Comparison of ENCODE assay signal across 1 cellular context in genomic region chr15:72318408-72318942, GRCh38.
TF ChIP-seq lines count a peak whose summit lies in the region.

No MANE protein-coding gene starts in this region.

TF ChIP-seq in K562, 482 proteins besides CTCF, POLR2A, EP300 and RAD21:
- TF ChIP-seq ELF4 (CRISPR knock-in tag; IDR thresholded peaks at IDR 0.05) (0 out of 2 replicates have a peak, but pooled peaks have one; percentile 26), ZNF766 (CRISPR knock-in tag; conservative IDR thresholded peaks at IDR 0.05) (peak; percentile 54; the same call in 1 of the 2 replicates), FOXK2 (conservative IDR thresholded peaks at IDR 0.05 in 1 of 2, IDR thresholded peaks at IDR 0.05 in 1 of 2; ENCODE audit: low read depth in 2 of 2) (peak; percentile 74 to 75; a peak in 2 of 4 replicates), XRCC4 (IDR thresholded peaks at IDR 0.05; ENCODE audit: extremely low read depth, insufficient read depth, insufficient read length) (no peak), ERF (CRISPR knock-in tag; IDR thresholded peaks at IDR 0.05) (no peak), FOXA3 (CRISPR knock-in tag; conservative IDR thresholded peaks at IDR 0.05 in 1 of 2, IDR thresholded peaks at IDR 0.05 in 1 of 2) (peak in 1 of 2 experiments; percentile 60; a peak in 1 of 4 replicates)
